ENCODE assay signal across 29 cellular contexts in genomic region chr1:28976254-28976653, GRCh38.
"Had no signal": no experiment of that assay in that cellular context is flagged by ENCODE, and none has a peak within 500 bp of the region (broad histone marks: within the 10 kb centered on the region; RNA-seq: fewer than 3 reads in every experiment).

No MANE protein-coding gene starts in this region.

- H3K4me3 Mint-ChIP-seq: endodermal cell; mesothelial cell of epicardium; naive B cell; stimulated activated memory B cell treated with anti-CD40 and anti-IgM and Interleukin-4, amounts not matched to agents 10 μg/mL and 1 μg/mL and 100 μg/mL, for 72 hours; type B pancreatic cell had no signal

- H3K27ac Mint-ChIP-seq: mesothelial cell of epicardium; stimulated activated memory B cell treated with anti-CD40 and anti-IgM and Interleukin-4, amounts not matched to agents 10 μg/mL and 1 μg/mL and 100 μg/mL, for 72 hours; type B pancreatic cell had no signal

- H3K27me3 ChIP-seq: dorsolateral prefrontal cortex, gastrocnemius medialis, ovary, spleen, testis, tibial artery had no signal

- H3K9me3 Mint-ChIP-seq: endodermal cell; mesothelial cell of epicardium; naive B cell; stimulated activated memory B cell treated with anti-CD40 and anti-IgM and Interleukin-4, amounts not matched to agents 10 μg/mL and 1 μg/mL and 100 μg/mL, for 72 hours; type B pancreatic cell had no signal

- H3K27ac ChIP-seq: coronary artery, dorsolateral prefrontal cortex, epithelial cell of prostate, gastrocnemius medialis, ovary, psoas muscle, skin epidermis, spleen, testis, tibial artery had no signal

- DNase-seq: dorsolateral prefrontal cortex; effector CD4-positive, alpha-beta T cell; endodermal cell; foreskin fibroblast; gastrocnemius medialis; head of caudate nucleus; mesenchymal stem cell; mucosa of descending colon; naive B cell; occipital lobe; ovary; posterior cingulate gyrus; psoas muscle; right cardiac atrium; spleen; stimulated activated CD4-positive, alpha-beta T cell treated with anti-CD3 and anti-CD28 coated beads, Interleukin-4, amount 100 ng/mL, for 4 hours; stimulated activated naive CD8-positive, alpha-beta T cell treated with anti-CD3 and anti-CD28 coated beads, Interleukin-15, Interleukin-2, amounts not matched to agents 100 U/mL and 50 U/mL, for 24 hours; substantia nigra; testis; tibial artery had no signal

- H3K36me3 Mint-ChIP-seq: mesothelial cell of epicardium, naive B cell had no signal

- H3K4me3 ChIP-seq: coronary artery, dorsolateral prefrontal cortex, gastrocnemius medialis, lung, mucosa of descending colon, ovary, psoas muscle, skin epidermis, spleen, testis, tibial artery had no signal

- H3K9me3 ChIP-seq: gastrocnemius medialis, mucosa of descending colon, ovary, psoas muscle, spleen, testis, tibial artery had no signal

- ATAC-seq: esophagus mucosa; gastrocnemius medialis; left lobe of liver; mucosa of descending colon; psoas muscle; right cardiac atrium; stimulated activated memory B cell treated with anti-CD40 and anti-IgM and Interleukin-4, amounts not matched to agents 10 μg/mL and 1 μg/mL and 100 μg/mL, for 72 hours; stimulated activated naive CD8-positive, alpha-beta T cell treated with anti-CD3 and anti-CD28 coated beads, Interleukin-15, Interleukin-2, amounts not matched to agents 100 U/mL and 50 U/mL, for 24 hours had no signal

- H3K4me1 ChIP-seq: psoas muscle, testis, tibial artery had no signal

- H3K27me3 Mint-ChIP-seq: naive B cell; stimulated activated memory B cell treated with anti-CD40 and anti-IgM and Interleukin-4, amounts not matched to agents 10 μg/mL and 1 μg/mL and 100 μg/mL, for 72 hours; type B pancreatic cell had no signal

- H3K36me3 ChIP-seq: gastrocnemius medialis, ovary, tibial artery had no signal
